In genomic region chr1:221965252-221965651, GRCh38 we compare ENCODE assay signal across 12 cellular contexts.
"Had no signal": no experiment of that assay in that cellular context is flagged by ENCODE, and none has a peak within 500 bp of the region (broad histone marks: within the 10 kb centered on the region; RNA-seq: fewer than 3 reads in every experiment).

No MANE protein-coding gene starts in this region.

- H3K27me3 Mint-ChIP-seq: naive thymus-derived CD4-positive, alpha-beta T cell had no signal

- H3K27ac Mint-ChIP-seq: stimulated activated effector memory CD8-positive, alpha-beta T cell treated with anti-CD3 and anti-CD28 coated beads, Interleukin-12 subunit alpha, Interleukin-12 subunit beta, amount 100 ng/mL, for 72 hours had no signal

- H3K36me3 ChIP-seq: brain microvascular endothelial cell, left ventricle myocardium inferior, prostate gland, right lobe of liver, thyroid gland had no signal

- H3K9me3 Mint-ChIP-seq: naive thymus-derived CD4-positive, alpha-beta T cell; stimulated activated effector memory CD8-positive, alpha-beta T cell treated with anti-CD3 and anti-CD28 coated beads, Interleukin-12 subunit alpha, Interleukin-12 subunit beta, amount 100 ng/mL, for 72 hours had no signal

- H3K4me3 Mint-ChIP-seq: naive thymus-derived CD4-positive, alpha-beta T cell; stimulated activated effector memory CD8-positive, alpha-beta T cell treated with anti-CD3 and anti-CD28 coated beads, Interleukin-12 subunit alpha, Interleukin-12 subunit beta, amount 100 ng/mL, for 72 hours had no signal

- H3K27me3 ChIP-seq: brain microvascular endothelial cell, dorsolateral prefrontal cortex, foreskin keratinocyte, right lobe of liver, thyroid gland had no signal

- H3K4me3 ChIP-seq: dorsolateral prefrontal cortex, left ventricle myocardium inferior, prostate gland, right lobe of liver, thyroid gland had no signal

- H3K36me3 Mint-ChIP-seq: naive thymus-derived CD4-positive, alpha-beta T cell; stimulated activated effector memory CD8-positive, alpha-beta T cell treated with anti-CD3 and anti-CD28 coated beads, Interleukin-12 subunit alpha, Interleukin-12 subunit beta, amount 100 ng/mL, for 72 hours had no signal

- ATAC-seq: foreskin keratinocyte; naive thymus-derived CD4-positive, alpha-beta T cell; stimulated activated effector memory CD8-positive, alpha-beta T cell treated with anti-CD3 and anti-CD28 coated beads, Interleukin-12 subunit alpha, Interleukin-12 subunit beta, amount 100 ng/mL, for 72 hours had no signal

- DNase-seq: activated CD4-positive, CD25-positive, alpha-beta regulatory T cell; activated naive CD4-positive, alpha-beta T cell treated with anti-CD3 and anti-CD28 coated beads, Interleukin-2, amount 50 U/mL, for 16 hours; activated T-cell treated with anti-CD3 and anti-CD28 coated beads, Interleukin-2, amount 50 U/mL, for 1 hour; brain microvascular endothelial cell; dorsolateral prefrontal cortex; foreskin keratinocyte; left ventricle myocardium inferior; naive thymus-derived CD4-positive, alpha-beta T cell; right lobe of liver; thyroid gland had no signal

- H3K27ac ChIP-seq: brain microvascular endothelial cell, dorsolateral prefrontal cortex, foreskin keratinocyte, left ventricle myocardium inferior, prostate gland, thyroid gland had no signal

- H3K4me1 ChIP-seq: left ventricle myocardium inferior, prostate gland had no signal

- H3K9me3 ChIP-seq: left ventricle myocardium inferior, prostate gland, right lobe of liver, thyroid gland had no signal
